Comparison of ENCODE assay signal across 8 cellular contexts in genomic region chr12:19129121-19129485, GRCh38. TPM values are rescaled to one million over a fixed set of nuclear protein-coding genes. Genes with fewer than 3 reads are reported as not detected.
DNase-seq lines count a peak whose midpoint lies in the region; ATAC-seq, FAIRE-seq and TF ChIP-seq lines count a peak whose summit lies in the region.

No MANE protein-coding gene starts in this region.

- H3K36me3 ChIP-seq in vagina = no peaks in the 10 kb centered on the region

- BruUV-seq in MCF 10A (replicated peaks; lab: Mats Ljungman, UMichigan) = no TSS peak

- no peak for TF ChIP-seq POLR2A in vagina (IDR thresholded peaks at IDR 0.05)

- CTCF ChIA-PET in MCF 10A (lab: Yijun Ruan, JAX) = interaction anchor here (0.6 to 2.4 kb wide), 7 partner anchors 9 to 700 kb away, joined by 3 to 10 read pairs (median 3); no protein-coding TSS in a partner anchor

- intact Hi-C loops in MCF 10A (cut with micrococcal nuclease) = no loop called here
- intact Hi-C loops in vagina (cut with DNase I) = no loop called here

- no peak for DNase-seq in stimulated activated naive CD8-positive, alpha-beta T cell treated with anti-CD3 and anti-CD28 coated beads, Interleukin-15, Interleukin-2, amounts not matched to agents 100 U/mL and 50 U/mL, for 24 hours
- DNase-seq in MCF 10A (ENCODE audit: unreplicated experiment) (peak; percentile 23), memory B cell (ENCODE audit: low spot score in 2 of 2) (no peak), vagina (ENCODE audit: extremely low spot score in 2 of 2) (no peak), frontal cortex (ENCODE audit: low spot score in 2 of 2) (no peak), GM19238 (ENCODE audit: insufficient read length, low spot score) (no peak)

- peak overlapping the region; percentile 87 to 94 for H3K4me3 ChIP-seq in vagina

- H3K9me3 ChIP-seq in vagina = no peaks in the 10 kb centered on the region

- TF ChIP-seq CTCF in MCF 10A (IDR thresholded peaks at IDR 0.05; ENCODE audit: unreplicated experiment) = no peak
- no peak for TF ChIP-seq CTCF in vagina (IDR thresholded peaks at IDR 0.05)

- peaks cover 51% of the 10 kb centered on the region for H3K27me3 Mint-ChIP-seq in stimulated activated naive CD8-positive, alpha-beta T cell treated with anti-CD3 and anti-CD28 coated beads, Interleukin-15, Interleukin-2, amounts not matched to agents 100 ng/mL and 50 ng/mL, for 24 hours
- H3K27me3 Mint-ChIP-seq in MCF 10A (ENCODE audit: insufficient read depth, unreplicated experiment) (no peaks in the 10 kb centered on the region), memory B cell (peaks cover 6% of the 10 kb centered on the region)

- no peak for FAIRE-seq in frontal cortex (lab: Jason Lieb, UNC)

- peaks cover 16% of the 10 kb centered on the region for H3K4me1 Mint-ChIP-seq in stimulated activated naive CD8-positive, alpha-beta T cell treated with anti-CD3 and anti-CD28 coated beads, Interleukin-15, Interleukin-2, amounts not matched to agents 100 ng/mL and 50 ng/mL, for 24 hours (ENCODE audit: low read depth)
- peaks cover 15% of the 10 kb centered on the region for H3K4me1 Mint-ChIP-seq in MCF 10A (ENCODE audit: insufficient read depth, unreplicated experiment)
- H3K4me1 Mint-ChIP-seq in memory B cell = peaks cover 10% of the 10 kb centered on the region

- no peaks in the 10 kb centered on the region for H3K27me3 ChIP-seq in vagina

- H3K27ac Mint-ChIP-seq in stimulated activated naive CD8-positive, alpha-beta T cell treated with anti-CD3 and anti-CD28 coated beads, Interleukin-15, Interleukin-2, amounts not matched to agents 100 ng/mL and 50 ng/mL, for 24 hours = no peak overlapping the region
- H3K27ac Mint-ChIP-seq in MCF 10A (ENCODE audit: low read depth, unreplicated experiment) (peak overlapping the region; percentile 63), memory B cell (no peak overlapping the region)

- H3K36me3 Mint-ChIP-seq in stimulated activated naive CD8-positive, alpha-beta T cell treated with anti-CD3 and anti-CD28 coated beads, Interleukin-15, Interleukin-2, amounts not matched to agents 100 ng/mL and 50 ng/mL, for 24 hours (ENCODE audit: low read depth) = peaks cover 5% of the 10 kb centered on the region
- H3K36me3 Mint-ChIP-seq in MCF 10A (ENCODE audit: insufficient read depth, unreplicated experiment) (peaks cover 7% of the 10 kb centered on the region), memory B cell (peaks cover 3% of the 10 kb centered on the region)

- no peak for ATAC-seq in stimulated activated naive CD8-positive, alpha-beta T cell treated with anti-CD3 and anti-CD28 coated beads, Interleukin-15, Interleukin-2, amounts not matched to agents 100 U/mL and 50 U/mL, for 24 hours
- ATAC-seq in memory B cell (ENCODE audit: low read depth) = no peak
- no peak for ATAC-seq in GM19351 (IDR thresholded peaks at IDR 0.05; ENCODE audit: unreplicated experiment)

- peak overlapping the region; percentile 74 for H3K27ac ChIP-seq in vagina

- H3K4me1 ChIP-seq in vagina = peaks cover 24% of the 10 kb centered on the region

- peaks cover 6% of the 10 kb centered on the region for H3K9me3 Mint-ChIP-seq in stimulated activated naive CD8-positive, alpha-beta T cell treated with anti-CD3 and anti-CD28 coated beads, Interleukin-15, Interleukin-2, amounts not matched to agents 100 ng/mL and 50 ng/mL, for 24 hours
- H3K9me3 Mint-ChIP-seq in MCF 10A (ENCODE audit: unreplicated experiment) = peaks cover 14% of the 10 kb centered on the region
- peaks cover 4% of the 10 kb centered on the region for H3K9me3 Mint-ChIP-seq in memory B cell

- POLR2A ChIA-PET in MCF 10A (lab: Yijun Ruan, JAX) = interaction anchor here (0.6 to 2.2 kb wide), 7 partner anchors 9 to 264 kb away, joined by 3 to 20 read pairs (median 3); no protein-coding TSS in a partner anchor

- H3K4me3 Mint-ChIP-seq in stimulated activated naive CD8-positive, alpha-beta T cell treated with anti-CD3 and anti-CD28 coated beads, Interleukin-15, Interleukin-2, amounts not matched to agents 100 ng/mL and 50 ng/mL, for 24 hours = peak overlapping the region; percentile 75
- H3K4me3 Mint-ChIP-seq in MCF 10A (ENCODE audit: unreplicated experiment) = peak overlapping the region; percentile 88
- H3K4me3 Mint-ChIP-seq in memory B cell = peak overlapping the region; percentile 49

RNA-seq across cellular contexts. Expression of gene PLEKHA5, which starts 0.4 kb away (rescaled TPM):
- total RNA-seq in MCF 10A (2022) (25.2 and 27.4 TPM in 2 replicates), vagina (58.4 TPM), frontal cortex (69.7 TPM)
